8 cellular contexts compared by ENCODE assay signal in the genomic region with DNA sequence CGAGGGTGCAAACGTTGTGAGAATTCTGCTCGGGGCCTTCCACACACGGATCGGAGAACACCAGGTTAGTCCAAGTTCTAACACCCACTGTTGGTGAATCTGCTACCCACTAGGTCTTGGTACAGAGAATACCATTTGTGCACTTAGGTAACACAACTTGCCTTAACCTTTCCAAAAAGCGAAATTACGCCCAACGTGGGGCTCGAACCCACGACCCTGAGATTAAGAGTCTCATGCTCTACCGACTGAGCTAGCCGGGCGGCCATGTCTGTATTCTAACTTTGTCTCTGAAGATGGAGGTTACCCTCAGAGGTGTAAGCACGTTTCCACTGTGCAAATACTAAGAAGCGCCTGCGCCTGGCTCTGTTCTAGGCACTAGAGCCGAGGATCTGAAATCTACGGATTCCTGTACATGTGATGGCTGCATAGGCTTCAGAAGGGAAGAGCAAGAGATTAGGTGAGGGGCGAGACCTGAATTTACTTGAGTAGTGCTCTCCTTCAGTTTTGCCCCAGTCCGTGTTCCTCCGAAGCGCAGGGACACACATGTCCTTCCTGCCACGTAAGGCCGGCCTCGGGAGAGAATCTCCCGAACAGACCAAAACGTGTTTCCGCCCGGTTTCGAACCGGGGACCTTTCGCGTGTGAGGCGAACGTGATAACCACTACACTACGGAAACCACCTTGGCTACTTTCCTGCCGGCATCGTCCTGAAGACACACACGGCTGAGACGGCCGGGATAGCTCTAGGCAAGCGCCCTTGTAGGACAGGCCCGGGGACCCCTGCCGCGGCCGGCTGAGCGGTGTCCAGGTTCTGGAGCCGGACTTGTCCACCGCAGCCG. TPM values are rescaled to one million over a fixed set of nuclear protein-coding genes. Genes with fewer than 3 reads are reported as not detected.
A peak's percentile ranks its signal among the peaks of the same experiment; 100 is the strongest.
DNase-seq lines count a peak whose midpoint lies in the region; ATAC-seq and TF ChIP-seq lines count a peak whose summit lies in the region.

No MANE protein-coding gene starts in this region.

- CTCF ChIA-PET in BJ (lab: Yijun Ruan, JAX), result interaction anchor here (1.7 to 2.1 kb wide), 2 partner anchors 15 to 37 kb away, joined by 5 to 11 read pairs; no protein-coding TSS in a partner anchor

- POLR2A ChIA-PET in BJ (lab: Charles Lee), result interaction anchor here (1.1 kb wide), 1 partner anchor 22 kb away, joined by 3 read pairs; no protein-coding TSS in a partner anchor

- peak overlapping the region; percentile 74 for H3K4me2 ChIP-seq in neural cell (ENCODE audit: low read length)

- H3K4me3 ChIP-seq in BJ (ENCODE audit: low read depth, low read length) (peak overlapping the region; percentile 65), fibroblast of mammary gland (ENCODE audit: control insufficient read depth, low read depth, low read length) (peak overlapping the region; percentile 81), neural cell (ENCODE audit: low read length) (peak overlapping the region; percentile 93)

- H3K9ac ChIP-seq in neural cell (ENCODE audit: low read length), result peak overlapping the region; percentile 96

- H3K36me3 ChIP-seq in BJ (ENCODE audit: control insufficient read depth, insufficient read depth, low read length) (no peaks in the 10 kb centered on the region), neural cell (ENCODE audit: insufficient read depth, low read length) (no peaks in the 10 kb centered on the region)

- no peaks in the 10 kb centered on the region for H3K9me3 ChIP-seq in neural cell (ENCODE audit: low read length)

- DNase-seq in BJ (ENCODE audit: low read depth) (peak; percentile 75), HuH-7.5 (ENCODE audit: low spot score) (peak; percentile 79), fibroblast of mammary gland (ENCODE audit: low read depth) (peak; percentile 97), stromal cell of bone marrow (ENCODE audit: low read depth) (peak; percentile 69)
- peak; percentile 100 for DNase-seq in activated CD8-positive, alpha-beta memory T cell treated with anti-CD3 and anti-CD28 coated beads, Interleukin-2, amount 50 U/mL, for 48 hours
- no peak for DNase-seq in stimulated activated naive CD4-positive, alpha-beta T cell (lab: John Stamatoyannopoulos, UW)

- peaks cover 21% of the 10 kb centered on the region for H3K79me2 ChIP-seq in neural cell (replicated peaks; ENCODE audit: insufficient read depth, low read length)

- no peaks in the 10 kb centered on the region for H4K20me1 ChIP-seq in neural cell (ENCODE audit: insufficient read depth)

- no peaks in the 10 kb centered on the region for H3K27me3 ChIP-seq in BJ (ENCODE audit: control insufficient read depth, insufficient read depth, low read length)
- no peaks in the 10 kb centered on the region for H3K27me3 ChIP-seq in neural cell (ENCODE audit: insufficient read depth, low read depth, low read length)

- peak; percentile 15 for TF ChIP-seq EP300 in neural cell (conservative IDR thresholded peaks at IDR 0.05; ENCODE audit: poor library complexity, severe bottlenecking)

- TF ChIP-seq RAD21 in neural cell (conservative IDR thresholded peaks at IDR 0.05), result no peak

- H2AFZ ChIP-seq in neural cell (ENCODE audit: low read depth, low read length), result peak overlapping the region; percentile 78

- H3K27ac ChIP-seq in neural cell (ENCODE audit: low read length), result peak overlapping the region; percentile 96

- TF ChIP-seq CTCF in BJ (IDR thresholded peaks at IDR 0.05; ENCODE audit: insufficient read depth, low read depth, low read length) (no peak), fibroblast of mammary gland (conservative IDR thresholded peaks at IDR 0.05; ENCODE audit: control insufficient read depth, insufficient read depth, low read depth, low read length) (no peak), neural cell (IDR thresholded peaks at IDR 0.05; ENCODE audit: poor library complexity, severe bottlenecking) (no peak)

- H3K9me2 ChIP-seq in neural cell (ENCODE audit: insufficient read depth, low read length), result no peaks in the 10 kb centered on the region

- H3F3A ChIP-seq in neural cell (ENCODE audit: insufficient read depth, low read length, poor library complexity, severe bottlenecking), result no peaks in the 10 kb centered on the region

- peak; percentile 28 for ATAC-seq in GM21381 (IDR thresholded peaks at IDR 0.05; ENCODE audit: unreplicated experiment)

TF ChIP-seq in neural cell, 6 proteins besides CTCF, POLR2A, EP300 and RAD21:
- peak; percentile 69 for TF ChIP-seq MXI1 (conservative IDR thresholded peaks at IDR 0.05; ENCODE audit: poor library complexity, severe bottlenecking)
- TF ChIP-seq, protein P1, sequence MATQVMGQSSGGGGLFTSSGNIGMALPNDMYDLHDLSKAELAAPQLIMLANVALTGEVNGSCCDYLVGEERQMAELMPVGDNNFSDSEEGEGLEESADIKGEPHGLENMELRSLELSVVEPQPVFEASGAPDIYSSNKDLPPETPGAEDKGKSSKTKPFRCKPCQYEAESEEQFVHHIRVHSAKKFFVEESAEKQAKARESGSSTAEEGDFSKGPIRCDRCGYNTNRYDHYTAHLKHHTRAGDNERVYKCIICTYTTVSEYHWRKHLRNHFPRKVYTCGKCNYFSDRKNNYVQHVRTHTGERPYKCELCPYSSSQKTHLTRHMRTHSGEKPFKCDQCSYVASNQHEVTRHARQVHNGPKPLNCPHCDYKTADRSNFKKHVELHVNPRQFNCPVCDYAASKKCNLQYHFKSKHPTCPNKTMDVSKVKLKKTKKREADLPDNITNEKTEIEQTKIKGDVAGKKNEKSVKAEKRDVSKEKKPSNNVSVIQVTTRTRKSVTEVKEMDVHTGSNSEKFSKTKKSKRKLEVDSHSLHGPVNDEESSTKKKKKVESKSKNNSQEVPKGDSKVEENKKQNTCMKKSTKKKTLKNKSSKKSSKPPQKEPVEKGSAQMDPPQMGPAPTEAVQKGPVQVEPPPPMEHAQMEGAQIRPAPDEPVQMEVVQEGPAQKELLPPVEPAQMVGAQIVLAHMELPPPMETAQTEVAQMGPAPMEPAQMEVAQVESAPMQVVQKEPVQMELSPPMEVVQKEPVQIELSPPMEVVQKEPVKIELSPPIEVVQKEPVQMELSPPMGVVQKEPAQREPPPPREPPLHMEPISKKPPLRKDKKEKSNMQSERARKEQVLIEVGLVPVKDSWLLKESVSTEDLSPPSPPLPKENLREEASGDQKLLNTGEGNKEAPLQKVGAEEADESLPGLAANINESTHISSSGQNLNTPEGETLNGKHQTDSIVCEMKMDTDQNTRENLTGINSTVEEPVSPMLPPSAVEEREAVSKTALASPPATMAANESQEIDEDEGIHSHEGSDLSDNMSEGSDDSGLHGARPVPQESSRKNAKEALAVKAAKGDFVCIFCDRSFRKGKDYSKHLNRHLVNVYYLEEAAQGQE (IDR thresholded peaks at IDR 0.05; ENCODE audit: borderline replicate concordance), result no peak
- TF ChIP-seq POLR2AphosphoS5 (IDR thresholded peaks at IDR 0.05), result no peak
- TF ChIP-seq SMC3 (conservative IDR thresholded peaks at IDR 0.05; ENCODE audit: poor library complexity), result peak; percentile 16

RNA-seq across cellular contexts. Expression of gene TRIM41, which starts 1.1 kb away (rescaled TPM):
- polyA plus RNA-seq in BJ (2011; rRNA removed) (15.2 and 15.9 TPM in 2 replicates), neural cell (32.1 and 37.7 TPM in 2 replicates)
- 5.5 and 8.2 TPM in 2 replicates for polyA minus RNA-seq in BJ (2011; rRNA and poly(A)+ RNA removed)
- polyA minus RNA-seq in neural cell, result 25.5 and 33.1 TPM in 2 replicates

RNA-seq across cellular contexts. Expression of gene TRIM7, which starts 17.0 kb away (rescaled TPM):
- polyA plus RNA-seq in BJ (2011; rRNA removed) (3.2 and 3.9 TPM in 2 replicates), neural cell (1.4 and 2.1 TPM in 2 replicates)
- polyA minus RNA-seq in BJ (2011; rRNA and poly(A)+ RNA removed), result 0.71 and 0.77 TPM in 2 replicates
- 0.93 TPM in 1 of 2 replicates, not detected in the other for polyA minus RNA-seq in neural cell

RNA-seq across cellular contexts. Expression of gene RACK1, which starts 21.7 kb away (rescaled TPM):
- polyA plus RNA-seq in BJ (2011; rRNA removed) (6,186 and 8,520 TPM in 2 replicates), neural cell (2,178 and 2,281 TPM in 2 replicates)
- 5,808 and 12,219 TPM in 2 replicates for polyA minus RNA-seq in BJ (2011; rRNA and poly(A)+ RNA removed)
- 1,575 and 1,611 TPM in 2 replicates for polyA minus RNA-seq in neural cell

RNA-seq across cellular contexts. Expression of gene TRIM52, which starts 38.9 kb away (rescaled TPM):
- polyA plus RNA-seq in BJ (2011; rRNA removed) (6.3 and 6.7 TPM in 2 replicates), neural cell (42.0 and 47.7 TPM in 2 replicates)
- polyA minus RNA-seq in BJ (2011; rRNA and poly(A)+ RNA removed), result 5.7 and 6.4 TPM in 2 replicates
- polyA minus RNA-seq in neural cell, result 20.0 and 21.6 TPM in 2 replicates

Comparison
In these comparisons a context has a peak if more than half of its experiments do, and no peak if none do; other contexts are left out.
1. DNase-seq: peak in BJ (single experiment), HuH-7.5 (single experiment), activated CD8-positive, alpha-beta memory T cell treated with anti-CD3 and anti-CD28 coated beads, Interleukin-2, amount 50 U/mL, for 48 hours (single experiment), fibroblast of mammary gland (single experiment) and stromal cell of bone marrow (single experiment); none in stimulated activated naive CD4-positive, alpha-beta T cell (0 of 6).
2. Peak in every context shown above with its lines, with median percentiles within 50 percentile points of each other: H3K4me3 ChIP-seq.